8 cellular contexts compared by ENCODE assay signal in genomic region chr10:79374312-79375191, GRCh38. TPM values are rescaled to one million over a fixed set of nuclear protein-coding genes. Genes with fewer than 3 reads are reported as not detected.
A peak's percentile ranks its signal among the peaks of the same experiment; 100 is the strongest.
DNase-seq lines count a peak whose midpoint lies in the region; ATAC-seq, FAIRE-seq and TF ChIP-seq lines count a peak whose summit lies in the region.

No MANE protein-coding gene starts in this region.

- no peak overlapping the region for H3K27ac Mint-ChIP-seq in activated naive CD8-positive, alpha-beta T cell treated with anti-CD3 and anti-CD28 coated beads, Interleukin-2, amount 10 ng/mL, durations not matched to agents 7 days and 5 days

- H3K79me2 ChIP-seq in KMS-11 (ENCODE audit: insufficient read depth, low read depth) = no peaks in the 10 kb centered on the region

- H3K9me3 Mint-ChIP-seq in activated naive CD8-positive, alpha-beta T cell treated with anti-CD3 and anti-CD28 coated beads, Interleukin-2, amount 10 ng/mL, durations not matched to agents 7 days and 5 days = no peaks in the 10 kb centered on the region

- peak in 1 of 2 donors; percentile 21 for TF ChIP-seq POLR2A in heart left ventricle (IDR thresholded peaks at IDR 0.05)
- TF ChIP-seq POLR2A in prostate gland (IDR thresholded peaks at IDR 0.05) = no peak

- H3K4me3 Mint-ChIP-seq in activated naive CD8-positive, alpha-beta T cell treated with anti-CD3 and anti-CD28 coated beads, Interleukin-2, amount 10 ng/mL, durations not matched to agents 7 days and 5 days = no peak overlapping the region

- H3K27me3 ChIP-seq in KMS-11 (ENCODE audit: insufficient read depth, low read depth) = no peaks in the 10 kb centered on the region
- no peaks in the 10 kb centered on the region for H3K27me3 ChIP-seq in heart left ventricle
- H3K27me3 ChIP-seq in prostate gland (replicated peaks; ENCODE audit: insufficient read depth) = no peaks in the 10 kb centered on the region

- WGBS in heart left ventricle, 4 donors = 6 to 11% (median 7%) methylated on average over 7 of the region's 7 CpGs
- WGBS in prostate gland = 10% methylated on average over 7 of the region's 7 CpGs

- peaks cover 17% of the 10 kb centered on the region for H3K27me3 Mint-ChIP-seq in activated naive CD8-positive, alpha-beta T cell treated with anti-CD3 and anti-CD28 coated beads, Interleukin-2, amount 10 ng/mL, durations not matched to agents 7 days and 5 days

- POLR2A ChIA-PET in activated naive CD8-positive, alpha-beta T cell treated with anti-CD3 and anti-CD28 coated beads, Interleukin-2, amount 10 ng/mL, durations not matched to agents 7 days and 5 days (lab: Charles Lee) = no interaction called here

- no peaks in the 10 kb centered on the region for H3K36me3 ChIP-seq in KMS-11 (ENCODE audit: insufficient read depth)
- H3K36me3 ChIP-seq in heart left ventricle = no peaks in the 10 kb centered on the region
- no peaks in the 10 kb centered on the region for H3K36me3 ChIP-seq in prostate gland

- H3K27ac ChIP-seq in KMS-11 = no peak overlapping the region
- H3K27ac ChIP-seq in heart left ventricle = no peak overlapping the region
- H3K27ac ChIP-seq in prostate gland = no peak overlapping the region

- H3K4me3 ChIP-seq in KMS-11 (IDR thresholded peaks at IDR 0.05; ENCODE audit: insufficient read depth, low read depth, low read length) = no peak overlapping the region
- no peak overlapping the region for H3K4me3 ChIP-seq in heart left ventricle
- H3K4me3 ChIP-seq in prostate gland = no peak overlapping the region

- DNase-seq in NCI-H1436 (lab: John Stamatoyannopoulos, UW) (peak; percentile 66), NCI-H1436 treated with DMSO at 0.1 percent for 48 hours (lab: John Stamatoyannopoulos, UW) (no peak), SW 1271 (lab: John Stamatoyannopoulos, UW) (peak; percentile 17 to 31), heart left ventricle (peak; percentile 78 to 89 (median 83)), prostate gland (ENCODE audit: low spot score) (peak; percentile 64), urothelium cell line (ENCODE audit: low spot score) (peak; percentile 88)
- peak; percentile 82 for DNase-seq in activated naive CD8-positive, alpha-beta T cell treated with anti-CD3 and anti-CD28 coated beads, Interleukin-2, amount 10 ng/mL, durations not matched to agents 7 days and 5 days

- no peaks in the 10 kb centered on the region for H3K36me3 Mint-ChIP-seq in activated naive CD8-positive, alpha-beta T cell treated with anti-CD3 and anti-CD28 coated beads, Interleukin-2, amount 10 ng/mL, durations not matched to agents 7 days and 5 days

- H3K4me1 Mint-ChIP-seq in activated naive CD8-positive, alpha-beta T cell treated with anti-CD3 and anti-CD28 coated beads, Interleukin-2, amount 10 ng/mL, durations not matched to agents 7 days and 5 days = peaks cover 2% of the 10 kb centered on the region

- no peak overlapping the region for H3K9ac ChIP-seq in KMS-11

- no peak overlapping the region for H3K4me2 ChIP-seq in KMS-11

- H3K4me1 ChIP-seq in KMS-11 (ENCODE audit: low read depth, poor library complexity, severe bottlenecking) (peaks cover 15% of the 10 kb centered on the region), heart left ventricle (peaks cover 0 to 17% (median 11%) of the 10 kb centered on the region in 12 donors), prostate gland (replicated peaks) (no peaks in the 10 kb centered on the region)

- peak; percentile 60 for ATAC-seq in activated naive CD8-positive, alpha-beta T cell treated with anti-CD3 and anti-CD28 coated beads, Interleukin-2, amount 10 ng/mL, durations not matched to agents 7 days and 5 days (ENCODE audit: low read depth)
- ATAC-seq in heart left ventricle = peak; percentile 27 to 68 (median 58)

- peaks cover 0 to 21% (median 0%) of the 10 kb centered on the region in 12 donors for H3K9me3 ChIP-seq in heart left ventricle
- H3K9me3 ChIP-seq in prostate gland = no peaks in the 10 kb centered on the region

- TF ChIP-seq CTCF in KMS-11 (conservative IDR thresholded peaks at IDR 0.05; ENCODE audit: low read depth, low read length) = peak; percentile 96
- peak in 11 of 12 donors; percentile 90 to 99 (median 98) for TF ChIP-seq CTCF in heart left ventricle (IDR thresholded peaks at IDR 0.05)
- peak; percentile 94 to 98 (median 96) for TF ChIP-seq CTCF in prostate gland (IDR thresholded peaks at IDR 0.05)

- intact Hi-C loops in heart left ventricle (cut with DNase I) = loop anchor here (1.0 to 10.0 kb wide), 10 partner anchors 73 to 233 kb away; partner anchors contain the start of gene ZCCHC24 (in 1 of the 10)
- intact Hi-C loops in prostate gland (cut with DNase I) = loop anchor here (2.0 to 5.0 kb wide), 2 partner anchors 92 to 113 kb away; no protein-coding TSS in a partner anchor

- H4K20me1 ChIP-seq in KMS-11 (ENCODE audit: insufficient read depth) = no peaks in the 10 kb centered on the region

- 0 out of 2 replicates have a peak overlapping the region, but pooled peaks have one; percentile 8 for H2AFZ ChIP-seq in KMS-11 (ENCODE audit: low read depth)

- FAIRE-seq in urothelium cell line (lab: Jason Lieb, UNC) = peak; percentile 67

RNA-seq across cellular contexts. Expression of gene PPIF, which starts 27.3 kb away (rescaled TPM):
- 10 to 100 TPM; 56.9 to 57.0 TPM for total RNA-seq in activated naive CD8-positive, alpha-beta T cell treated with anti-CD3 and anti-CD28 coated beads, Interleukin-2, amount 10 ng/mL, durations not matched to agents 7 days and 5 days
- total RNA-seq in heart left ventricle (100 to 1,000 TPM in 8 of 9 donors, 10 to 100 TPM in 1; 86.3 to 180 (median 128) TPM), prostate gland (10 to 100 TPM; 30.6 to 69.1 TPM)
- 100 to 1,000 TPM in 1 of 2 donors, 10 to 100 TPM in 1; 82.8 to 193 TPM for polyA plus RNA-seq in heart left ventricle
